Comparison of ENCODE assay signal across 30 cellular contexts in genomic region chr2:201928363-201928762, GRCh38.
"Had no signal": no experiment of that assay in that cellular context is flagged by ENCODE, and none has a peak within 500 bp of the region (broad histone marks: within the 10 kb centered on the region; RNA-seq: fewer than 3 reads in every experiment).

No MANE protein-coding gene starts in this region.

- ATAC-seq: Panc1, Right ventricle myocardium inferior, SK-N-SH treated with all-trans-retinoic acid at 6 μM for 48 hours had no signal

- DNase-seq: Kasumi-1, KG1, MG63, NCI-H1048, NCI-H1092 treated with DMSO at 0.1 percent for 48 hours, NCI-H1105 treated with DMSO at 0.1 percent for 48 hours, NCI-H1417, NCI-H1436, NCI-H146, NCI-H1694, NCI-H187, NCI-H1930, NCI-H2029 treated with DMSO at 0.1 percent for 48 hours, NCI-H2081 treated with DMSO at 0.1 percent for 48 hours, NCI-H2107, NCI-H226, NCI-H446 treated with DMSO at 0.1 percent for 48 hours, NCI-H510A, NCI-H524, NCI-H526, NCI-H69, NCI-H748 treated with DMSO at 0.1 percent for 48 hours, NCI-H82, PC-9, SHP77, SIG-M5, SJCRH30 had no signal
